Comparison of ENCODE assay signal across 8 cellular contexts in the genomic region with DNA sequence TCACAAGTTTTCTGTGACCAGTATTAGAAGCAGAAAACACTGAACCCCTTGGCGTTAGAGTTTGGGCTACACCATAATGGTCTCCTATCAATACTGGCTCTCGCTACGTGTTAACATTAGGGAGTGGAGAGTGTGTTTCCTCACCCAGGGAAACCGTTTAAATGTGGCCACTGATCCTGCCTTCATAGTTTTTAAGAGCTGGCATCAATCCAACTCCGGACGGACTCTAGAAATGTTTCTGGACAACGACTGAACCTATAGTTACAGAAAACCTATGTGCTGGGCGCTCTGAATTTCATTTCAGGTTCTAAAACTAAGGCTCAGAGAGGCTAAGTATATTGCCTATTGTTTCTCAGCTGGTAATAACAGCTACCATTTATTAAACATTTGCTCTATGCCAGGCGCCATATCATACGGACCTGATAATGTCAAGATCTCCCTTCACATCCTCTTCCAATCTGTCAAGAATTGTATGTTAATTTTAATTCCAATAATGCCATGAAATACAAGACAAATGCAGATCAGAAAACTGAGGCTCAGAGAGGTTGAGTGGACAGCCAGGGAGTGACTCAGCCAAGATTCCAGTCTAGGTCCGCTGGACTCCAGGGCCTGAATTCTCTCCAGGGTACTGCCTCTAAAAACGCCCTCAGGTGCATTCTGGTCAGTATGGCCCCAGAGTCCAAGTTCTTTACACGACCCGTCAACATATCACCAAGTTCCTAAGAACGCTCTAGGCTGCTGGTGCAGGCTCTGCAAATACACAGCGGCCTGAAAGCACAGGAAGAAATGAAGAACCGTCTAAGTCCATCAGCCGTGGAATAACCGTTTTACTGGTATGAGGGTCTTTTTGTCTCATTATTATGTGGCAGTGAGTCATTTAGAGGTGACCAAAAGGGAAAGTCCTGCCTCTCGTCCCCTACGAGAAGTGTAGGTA. TPM values are rescaled to one million over a fixed set of nuclear protein-coding genes. Genes with fewer than 3 reads are reported as not detected.
DNase-seq lines count a peak whose midpoint lies in the region; ATAC-seq, FAIRE-seq and TF ChIP-seq lines count a peak whose summit lies in the region.

No MANE protein-coding gene starts in this region.

- peak; percentile 37 for ATAC-seq in left lung

- no peaks in the 10 kb centered on the region for H3K9me3 ChIP-seq in left lung
- no peaks in the 10 kb centered on the region for H3K9me3 ChIP-seq in testis

- no peak for TF ChIP-seq POLR2A in testis (IDR thresholded peaks at IDR 0.05)

- H3K4me1 ChIP-seq in left lung: peaks cover 7 to 49% of the 10 kb centered on the region in 2 donors
- peaks cover 5% of the 10 kb centered on the region for H3K4me1 ChIP-seq in testis

- H3K36me3 ChIP-seq in bronchial epithelial cell (ENCODE audit: control insufficient read depth, insufficient read depth, low read length): no peaks in the 10 kb centered on the region
- no peaks in the 10 kb centered on the region for H3K36me3 ChIP-seq in left lung
- H3K36me3 ChIP-seq in testis (ENCODE audit: low read depth, missing control alignments): no peaks in the 10 kb centered on the region

- peak overlapping the region; percentile 95 to 96 for H3K27ac ChIP-seq in left lung
- peak overlapping the region; percentile 97 to 98 for H3K27ac ChIP-seq in testis

- intact Hi-C loops in left lung (cut with DNase I): no loop called here
- intact Hi-C loops in testis (cut with DNase I; ENCODE audit: low total_unique reads): no loop called here

- DNase-seq in NCI-H510A treated with DMSO at 0.1 percent for 48 hours (lab: John Stamatoyannopoulos, UW) (peak; percentile 84), NCI-H510A (lab: John Stamatoyannopoulos, UW) (no peak), NCI-H226 (peak; percentile 74), bronchial epithelial cell (ENCODE audit: low read depth) (peak; percentile 43), left lung (peak in 1 of 2 donors; percentile 39), testis (peak; percentile 42), middle frontal gyrus (ENCODE audit: extremely low spot score, low spot score) (no peak), NCI-H2171 (lab: John Stamatoyannopoulos, UW) (no peak)

- no peak for TF ChIP-seq CTCF in bronchial epithelial cell (IDR thresholded peaks at IDR 0.05; ENCODE audit: insufficient read depth, low read length, severe bottlenecking)
- TF ChIP-seq CTCF in left lung (IDR thresholded peaks at IDR 0.05): no peak
- TF ChIP-seq CTCF in testis (IDR thresholded peaks at IDR 0.05): no peak

- H3K4me3 ChIP-seq in bronchial epithelial cell (ENCODE audit: low read depth, low read length) (peak overlapping the region; percentile 72), left lung (peak overlapping the region; percentile 61 to 93), testis (peak overlapping the region; percentile 76 to 90)

- H3K27me3 ChIP-seq in bronchial epithelial cell (ENCODE audit: control insufficient read depth, insufficient read depth, low read length) (no peaks in the 10 kb centered on the region), left lung (no peaks in the 10 kb centered on the region), testis (no peaks in the 10 kb centered on the region)

- FAIRE-seq in bronchial epithelial cell (lab: Jason Lieb, UNC): no peak

- WGBS in testis, 2 donors: 8 to 9% methylated on average over 21 of the region's 21 CpGs

RNA-seq across cellular contexts. Expression of gene ASXL1, which starts 0.9 kb away (rescaled TPM):
- 13.8 and 17.6 TPM in 2 replicates for total RNA-seq in bronchial epithelial cell
- 10 to 100 TPM; 51.1 to 69.2 TPM for total RNA-seq in left lung
- 100 to 1,000 TPM; 125 to 161 TPM for total RNA-seq in testis
- 101 TPM for polyA plus RNA-seq in testis (ENCODE audit: insufficient read depth, low read depth, low replicate concordance)

Comparison
In these comparisons a context has a peak if more than half of its experiments do, and no peak if none do; other contexts are left out.
1. DNase-seq: peak in NCI-H510A treated with DMSO at 0.1 percent for 48 hours (single experiment), NCI-H226 (single experiment), bronchial epithelial cell (single experiment) and testis (single experiment); none in NCI-H510A (single experiment), middle frontal gyrus (single experiment) and NCI-H2171 (single experiment).
2. Peak in every context shown above with its lines, with median percentiles within 50 percentile points of each other: H3K4me3 ChIP-seq.